In the genomic region with DNA sequence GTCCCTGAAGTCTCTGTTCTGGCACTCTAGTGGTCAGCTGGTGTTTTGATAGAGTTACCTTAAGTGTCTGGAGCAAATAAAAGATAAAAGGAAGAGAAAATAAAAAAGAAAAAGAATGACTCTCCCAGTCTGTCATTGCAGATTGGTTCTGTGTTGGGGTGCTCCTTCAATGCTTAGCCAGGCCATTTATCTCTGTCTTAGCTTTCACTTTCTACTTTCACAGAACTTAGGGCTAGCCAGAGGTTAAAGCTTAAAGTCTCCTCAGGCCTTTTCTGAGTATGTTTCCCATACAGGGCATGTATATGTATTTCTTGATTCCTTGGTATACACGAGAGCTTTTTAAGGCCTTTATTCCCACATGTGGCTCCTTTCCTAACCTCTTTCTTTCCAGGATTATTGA, we compare ENCODE assay signal across 19 cellular contexts.
DNase-seq lines count a peak whose midpoint lies in the region; ATAC-seq lines count a peak whose summit lies in the region.
"Had no signal": no experiment of that assay in that cellular context is flagged by ENCODE, and none has a peak within 500 bp of the region (broad histone marks: within the 10 kb centered on the region; RNA-seq: fewer than 3 reads in every experiment).

No MANE protein-coding gene starts in this region.

- H3K36me3 Mint-ChIP-seq in activated CD8-positive, alpha-beta memory T cell treated with anti-CD3 and anti-CD28 coated beads, Interleukin-2, amount 10 ng/mL, durations not matched to agents 7 days and 5 days = peaks cover 6% of the 10 kb centered on the region
- peaks cover 2% of the 10 kb centered on the region for H3K36me3 Mint-ChIP-seq in central memory CD8-positive, alpha-beta T cell (ENCODE audit: insufficient read depth)
- H3K36me3 Mint-ChIP-seq: CD4-positive, CD25-positive, alpha-beta regulatory T cell had no signal

- no peaks in the 10 kb centered on the region for H3K27me3 Mint-ChIP-seq in activated CD8-positive, alpha-beta memory T cell treated with anti-CD3 and anti-CD28 coated beads, Interleukin-2, amount 10 ng/mL, durations not matched to agents 7 days and 5 days
- H3K27me3 Mint-ChIP-seq in central memory CD8-positive, alpha-beta T cell = no peaks in the 10 kb centered on the region

- no peak overlapping the region for H3K4me3 Mint-ChIP-seq in activated CD8-positive, alpha-beta memory T cell treated with anti-CD3 and anti-CD28 coated beads, Interleukin-2, amount 10 ng/mL, durations not matched to agents 7 days and 5 days
- peak overlapping the region; percentile 34 for H3K4me3 Mint-ChIP-seq in central memory CD8-positive, alpha-beta T cell
- H3K4me3 Mint-ChIP-seq: CD4-positive, CD25-positive, alpha-beta regulatory T cell had no signal

- H3K27ac Mint-ChIP-seq in activated CD8-positive, alpha-beta memory T cell treated with anti-CD3 and anti-CD28 coated beads, Interleukin-2, amount 10 ng/mL, durations not matched to agents 7 days and 5 days = no peak overlapping the region
- H3K27ac Mint-ChIP-seq in central memory CD8-positive, alpha-beta T cell (ENCODE audit: low read depth) = peak overlapping the region; percentile 77
- H3K27ac Mint-ChIP-seq: CD4-positive, CD25-positive, alpha-beta regulatory T cell had no signal

- ATAC-seq in activated CD8-positive, alpha-beta memory T cell treated with anti-CD3 and anti-CD28 coated beads, Interleukin-2, amount 10 ng/mL, durations not matched to agents 7 days and 5 days = peak; percentile 55
- ATAC-seq in GM18511 (IDR thresholded peaks at IDR 0.05; ENCODE audit: unreplicated experiment) (peak; percentile 67), HG03342 (IDR thresholded peaks at IDR 0.05; ENCODE audit: unreplicated experiment) (peak; percentile 55), HG03097 (IDR thresholded peaks at IDR 0.05; ENCODE audit: low FRiP score, unreplicated experiment) (no peak)
- peak; percentile 60 for ATAC-seq in central memory CD8-positive, alpha-beta T cell (replicated peaks; ENCODE audit: extremely low read depth, poor library complexity, severe bottlenecking)
- ATAC-seq: K562 had no signal

- CTCF ChIA-PET in activated CD8-positive, alpha-beta memory T cell treated with anti-CD3 and anti-CD28 coated beads, Interleukin-2, amount 10 ng/mL, durations not matched to agents 7 days and 5 days (lab: Charles Lee) = no interaction called here

- H3K4me1 Mint-ChIP-seq in activated CD8-positive, alpha-beta memory T cell treated with anti-CD3 and anti-CD28 coated beads, Interleukin-2, amount 10 ng/mL, durations not matched to agents 7 days and 5 days = peaks cover 12% of the 10 kb centered on the region
- H3K4me1 Mint-ChIP-seq in central memory CD8-positive, alpha-beta T cell = peaks cover 13% of the 10 kb centered on the region
- H3K4me1 Mint-ChIP-seq: CD4-positive, CD25-positive, alpha-beta regulatory T cell had no signal

- DNase-seq in activated CD8-positive, alpha-beta memory T cell treated with anti-CD3 and anti-CD28 coated beads, Interleukin-2, amount 10 ng/mL, durations not matched to agents 7 days and 5 days = no peak
- no peak for DNase-seq in activated CD8-positive, alpha-beta memory T cell treated with anti-CD3 and anti-CD28 coated beads, Interleukin-2, amount 50 U/mL, for 48 hours
- no peak for DNase-seq in central memory CD8-positive, alpha-beta T cell (ENCODE audit: low spot score in 2 of 2)
- DNase-seq in GDM1 (lab: John Stamatoyannopoulos, UW) (no peak), kidney glomerular epithelial cell (lab: John Stamatoyannopoulos, UW) (no peak)
- DNase-seq: CD4-positive, CD25-positive, alpha-beta regulatory T cell; DMS53; H7; MV-4-11; NCI-H2029; NCI-H446 treated with DMSO at 0.1 percent for 48 hours; NCI-H526; NCI-H82; Peyer's patch; SIG-M5 had no signal

- no peaks in the 10 kb centered on the region for H3K9me3 Mint-ChIP-seq in activated CD8-positive, alpha-beta memory T cell treated with anti-CD3 and anti-CD28 coated beads, Interleukin-2, amount 10 ng/mL, durations not matched to agents 7 days and 5 days (ENCODE audit: low read depth)
- no peaks in the 10 kb centered on the region for H3K9me3 Mint-ChIP-seq in central memory CD8-positive, alpha-beta T cell
